8 cellular contexts compared by ENCODE assay signal in the genomic region with DNA sequence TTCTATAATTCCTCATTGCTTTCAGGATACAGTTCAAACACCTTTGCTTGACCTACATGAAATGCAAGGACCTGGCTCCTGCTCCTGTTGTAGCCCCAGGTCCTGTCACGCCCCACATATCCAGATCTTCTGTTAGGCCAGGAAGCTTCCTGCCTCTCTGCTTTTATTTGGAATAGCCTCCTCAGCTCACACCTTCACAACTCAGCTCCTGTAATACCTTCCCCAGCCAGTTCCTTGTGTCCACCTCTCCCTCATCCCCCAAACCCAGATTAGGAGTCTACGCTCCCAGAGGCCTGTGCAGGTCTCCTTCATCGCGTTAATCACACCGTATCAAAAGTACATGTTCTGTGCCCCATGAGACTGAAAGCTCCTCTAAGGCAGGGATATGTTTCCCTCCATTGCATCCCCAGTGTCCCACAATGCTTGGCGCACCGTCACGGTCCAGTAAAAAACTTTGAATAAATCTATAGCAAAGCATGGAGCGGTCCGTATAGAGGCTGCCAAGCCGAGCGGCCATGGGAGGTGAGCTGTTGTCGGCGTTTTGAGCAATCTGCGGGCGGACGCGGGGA. TPM values are rescaled to one million over a fixed set of nuclear protein-coding genes. Genes with fewer than 3 reads are reported as not detected.
DNase-seq lines count a peak whose midpoint lies in the region; ATAC-seq, FAIRE-seq and TF ChIP-seq lines count a peak whose summit lies in the region.

No MANE protein-coding gene starts in this region.

- H3K27ac ChIP-seq in neural cell (ENCODE audit: low read length) = peak overlapping the region; percentile 86

- CTCF ChIA-PET in activated CD4-positive, alpha-beta T cell treated with anti-CD3 and anti-CD28 coated beads for 36 hours (lab: Charles Lee) = interaction anchor here (0.6 to 1.6 kb wide), 6 partner anchors 16 to 60 kb away, joined by 3 to 9 read pairs (median 4); no protein-coding TSS in a partner anchor

- H3K27ac Mint-ChIP-seq in activated CD4-positive, alpha-beta T cell treated with anti-CD3 and anti-CD28 coated beads for 36 hours = peak overlapping the region; percentile 98
- H3K27ac Mint-ChIP-seq in dendritic cell treated with granulocyte-macrophage colony-stimulating factor and Interleukin-4, amounts not matched to agents 40 ng/mL and 50 ng/mL, for 4 days = peak overlapping the region; percentile 87

- peaks cover 19% of the 10 kb centered on the region for H3K36me3 Mint-ChIP-seq in activated CD4-positive, alpha-beta T cell treated with anti-CD3 and anti-CD28 coated beads for 36 hours (ENCODE audit: low read depth)
- H3K36me3 Mint-ChIP-seq in dendritic cell treated with granulocyte-macrophage colony-stimulating factor and Interleukin-4, amounts not matched to agents 40 ng/mL and 50 ng/mL, for 4 days (ENCODE audit: low read depth) = peaks cover 22% of the 10 kb centered on the region

- H3K36me3 ChIP-seq in Loucy (ENCODE audit: insufficient read depth, low read length) (no peaks in the 10 kb centered on the region), neural cell (ENCODE audit: insufficient read depth, low read length) (peaks cover 6% of the 10 kb centered on the region)

- DNase-seq in activated CD4-positive, alpha-beta T cell treated with anti-CD3 and anti-CD28 coated beads for 36 hours = no peak
- DNase-seq in activated CD4-positive, alpha-beta T cell treated with anti-CD3 and anti-CD28 coated beads, Interleukin-2, amount 50 U/mL, for 4 hours = no peak
- no peak for DNase-seq in GOT3 (lab: John Stamatoyannopoulos, UW)
- no peak for DNase-seq in D721Med (ENCODE audit: insufficient read length, low spot score)

- H3K4me2 ChIP-seq in Loucy (ENCODE audit: low read depth, low read length, poor library complexity, severe bottlenecking) (peak overlapping the region; percentile 79), neural cell (ENCODE audit: low read length) (peak overlapping the region; percentile 87)

- H3K9me2 ChIP-seq in Loucy (replicated peaks; ENCODE audit: low read depth, low read length) (no peaks in the 10 kb centered on the region), neural cell (ENCODE audit: insufficient read depth, low read length) (no peaks in the 10 kb centered on the region)

- H3K9me3 ChIP-seq in Loucy (ENCODE audit: insufficient read depth, low read depth, low read length) (no peaks in the 10 kb centered on the region), neural cell (ENCODE audit: low read length) (no peaks in the 10 kb centered on the region)

- H3F3A ChIP-seq in Loucy (ENCODE audit: low read depth) = no peaks in the 10 kb centered on the region
- no peaks in the 10 kb centered on the region for H3F3A ChIP-seq in neural cell (ENCODE audit: insufficient read depth, low read length, poor library complexity, severe bottlenecking)

- TF ChIP-seq EP300 in neural cell (conservative IDR thresholded peaks at IDR 0.05; ENCODE audit: poor library complexity, severe bottlenecking) = no peak

- no peak for TF ChIP-seq RAD21 in neural cell (conservative IDR thresholded peaks at IDR 0.05)

- intact Hi-C loops in activated CD4-positive, alpha-beta T cell treated with anti-CD3 and anti-CD28 coated beads for 36 hours (cut with DNase I, micrococcal nuclease) = loop anchor here (1.0 to 5.0 kb wide), 8 partner anchors 27 to 1503 kb away; a partner anchor contains a TSS
- intact Hi-C loops in dendritic cell treated with granulocyte-macrophage colony-stimulating factor and Interleukin-4, amounts not matched to agents 40 ng/mL and 50 ng/mL, for 4 days (cut with micrococcal nuclease) = no loop called here

- H3K4me3 Mint-ChIP-seq in activated CD4-positive, alpha-beta T cell treated with anti-CD3 and anti-CD28 coated beads for 36 hours = peak overlapping the region; percentile 93
- H3K4me3 Mint-ChIP-seq in dendritic cell treated with granulocyte-macrophage colony-stimulating factor and Interleukin-4, amounts not matched to agents 40 ng/mL and 50 ng/mL, for 4 days = peak overlapping the region; percentile 85

- H3K79me2 ChIP-seq in Loucy (ENCODE audit: insufficient read depth, low read length) (peaks cover 29% of the 10 kb centered on the region), neural cell (replicated peaks; ENCODE audit: insufficient read depth, low read length) (peaks cover 25% of the 10 kb centered on the region)

- H3K9me3 Mint-ChIP-seq in activated CD4-positive, alpha-beta T cell treated with anti-CD3 and anti-CD28 coated beads for 36 hours (ENCODE audit: low read depth) = no peaks in the 10 kb centered on the region
- H3K9me3 Mint-ChIP-seq in dendritic cell treated with granulocyte-macrophage colony-stimulating factor and Interleukin-4, amounts not matched to agents 40 ng/mL and 50 ng/mL, for 4 days = no peaks in the 10 kb centered on the region

- peaks cover 33% of the 10 kb centered on the region for H3K4me1 ChIP-seq in Loucy (ENCODE audit: insufficient read depth, low read length, poor library complexity, severe bottlenecking)

- TF ChIP-seq CTCF in Loucy (conservative IDR thresholded peaks at IDR 0.05; ENCODE audit: low read length) (no peak), neural cell (IDR thresholded peaks at IDR 0.05; ENCODE audit: poor library complexity, severe bottlenecking) (no peak), D721Med (IDR thresholded peaks at IDR 0.05; ENCODE audit: insufficient read depth, missing control alignments) (no peak)

- H4K20me1 ChIP-seq in Loucy (ENCODE audit: insufficient read depth, low read length, poor library complexity, severe bottlenecking) (no peaks in the 10 kb centered on the region), neural cell (ENCODE audit: insufficient read depth) (no peaks in the 10 kb centered on the region)

- no peak for ATAC-seq in activated CD4-positive, alpha-beta T cell treated with anti-CD3 and anti-CD28 coated beads for 36 hours
- no peak for ATAC-seq in GM21529 (IDR thresholded peaks at IDR 0.05; ENCODE audit: unreplicated experiment)

- peak overlapping the region; percentile 86 for H3K4me3 ChIP-seq in Loucy (ENCODE audit: low read length, poor library complexity, severe bottlenecking)
- peak overlapping the region; percentile 92 for H3K4me3 ChIP-seq in neural cell (ENCODE audit: low read length)

- FAIRE-seq in D721Med (lab: Jason Lieb, UNC) = no peak

- peaks cover 18% of the 10 kb centered on the region for H3K27me3 ChIP-seq in Loucy (ENCODE audit: insufficient read depth, low read length, poor library complexity, severe bottlenecking)
- H3K27me3 ChIP-seq in neural cell (ENCODE audit: insufficient read depth, low read depth, low read length) = no peaks in the 10 kb centered on the region

- POLR2A ChIA-PET in activated CD4-positive, alpha-beta T cell treated with anti-CD3 and anti-CD28 coated beads for 36 hours (lab: Charles Lee) = interaction anchor here (0.7 to 1.1 kb wide), 6 partner anchors 28 to 765 kb away, joined by 3 to 4 read pairs (median 4); a partner anchor contains a TSS

- peaks cover 34% of the 10 kb centered on the region for H3K4me1 Mint-ChIP-seq in activated CD4-positive, alpha-beta T cell treated with anti-CD3 and anti-CD28 coated beads for 36 hours
- peaks cover 22% of the 10 kb centered on the region for H3K4me1 Mint-ChIP-seq in dendritic cell treated with granulocyte-macrophage colony-stimulating factor and Interleukin-4, amounts not matched to agents 40 ng/mL and 50 ng/mL, for 4 days (ENCODE audit: low read depth)

- peak overlapping the region; percentile 77 for H3K9ac ChIP-seq in Loucy (ENCODE audit: low read depth, low read length, poor library complexity, severe bottlenecking)
- peak overlapping the region; percentile 79 for H3K9ac ChIP-seq in neural cell (ENCODE audit: low read length)

- peaks cover 4% of the 10 kb centered on the region for H3K27me3 Mint-ChIP-seq in activated CD4-positive, alpha-beta T cell treated with anti-CD3 and anti-CD28 coated beads for 36 hours
- H3K27me3 Mint-ChIP-seq in dendritic cell treated with granulocyte-macrophage colony-stimulating factor and Interleukin-4, amounts not matched to agents 40 ng/mL and 50 ng/mL, for 4 days = peaks cover 3% of the 10 kb centered on the region

- H2AFZ ChIP-seq in Loucy (ENCODE audit: low read length) (peak overlapping the region; percentile 99), neural cell (ENCODE audit: low read depth, low read length) (peak overlapping the region; percentile 89)

TF ChIP-seq in neural cell, 6 proteins besides CTCF, POLR2A, EP300 and RAD21 (continues in another document):
- no peak for TF ChIP-seq TAF1 (IDR thresholded peaks at IDR 0.05; ENCODE audit: low read depth)
- TF ChIP-seq EZH2 (IDR thresholded peaks at IDR 0.05; ENCODE audit: borderline replicate concordance, insufficient read depth, low read length, poor library complexity, severe bottlenecking) = no peak
- no peak for TF ChIP-seq MXI1 (conservative IDR thresholded peaks at IDR 0.05; ENCODE audit: poor library complexity, severe bottlenecking)

RNA-seq across cellular contexts. Expression of a gene that starts 0.4 kb away (rescaled TPM):
- total RNA-seq in activated CD4-positive, alpha-beta T cell treated with anti-CD3 and anti-CD28 coated beads for 36 hours = 1 to 10 TPM in 1 of 2 experiments, under 1 TPM in 1; 0.83 to 1.3 TPM
- 11.7 and 17.8 TPM in 2 replicates for polyA plus RNA-seq in neural cell
- polyA minus RNA-seq in neural cell = 9.3 and 9.7 TPM in 2 replicates

RNA-seq across cellular contexts. Expression of a gene that starts 0.6 kb away (rescaled TPM):
- total RNA-seq in activated CD4-positive, alpha-beta T cell treated with anti-CD3 and anti-CD28 coated beads for 36 hours = 10 to 100 TPM; 33.9 to 37.0 TPM
- polyA plus RNA-seq in neural cell = 52.1 and 56.1 TPM in 2 replicates
- polyA minus RNA-seq in neural cell = 83.0 and 91.2 TPM in 2 replicates

RNA-seq across cellular contexts. Expression of a gene that starts 46.6 kb away (rescaled TPM):
- total RNA-seq in activated CD4-positive, alpha-beta T cell treated with anti-CD3 and anti-CD28 coated beads for 36 hours = not detected
- polyA plus RNA-seq in neural cell = not detected in 2 replicates
- polyA minus RNA-seq in neural cell = not detected in 2 replicates
